6 cellular contexts compared by ENCODE assay signal in the genomic region with DNA sequence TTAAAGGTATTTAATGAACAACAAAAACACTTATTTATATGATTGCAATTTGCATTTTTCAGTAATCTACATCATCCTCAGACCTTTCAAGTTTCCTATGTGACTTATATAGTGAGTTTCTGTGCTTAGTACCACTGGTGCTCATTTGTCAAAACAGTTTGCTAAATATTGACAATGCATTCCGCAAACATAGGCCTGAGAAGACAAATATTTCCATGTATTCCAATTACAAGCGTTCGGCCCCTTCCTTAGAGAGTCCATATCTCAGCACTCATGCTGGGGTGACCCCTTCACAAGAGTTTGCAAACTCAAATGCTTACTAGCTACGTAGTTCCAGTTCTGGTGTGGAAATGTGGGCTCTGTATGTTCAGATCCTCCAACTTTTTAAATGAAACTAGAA. TPM values are rescaled to one million over a fixed set of nuclear protein-coding genes. Genes with fewer than 3 reads are reported as not detected.
"Had no signal": no experiment of that assay in that cellular context is flagged by ENCODE, and none has a peak within 500 bp of the region (broad histone marks: within the 10 kb centered on the region; RNA-seq: fewer than 3 reads in every experiment).

No MANE protein-coding gene starts in this region.

- H3K9me3 Mint-ChIP-seq: IgD-negative memory B cell had no signal

- H3K4me3 Mint-ChIP-seq: H9, IgD-negative memory B cell had no signal

- H3K4me1 Mint-ChIP-seq: IgD-negative memory B cell had no signal

- H3K36me3 Mint-ChIP-seq: IgD-negative memory B cell had no signal

- H3K27ac Mint-ChIP-seq: H9, IgD-negative memory B cell had no signal

- H3K27ac ChIP-seq: GM23248 had no signal

- H3K4me3 ChIP-seq: GM23248 had no signal

- H3K9ac ChIP-seq: GM23248 had no signal

- FAIRE-seq: HTR-8/SVneo had no signal

RNA-seq across cellular contexts. Expression of a gene that starts 56.1 kb away (rescaled TPM):
- total RNA-seq: GM23248, H1, H9, HT-29 had no signal
- polyA plus RNA-seq: GM23248, IgD-negative memory B cell had no signal
